ENCODE assay signal across 19 cellular contexts in the genomic region with DNA sequence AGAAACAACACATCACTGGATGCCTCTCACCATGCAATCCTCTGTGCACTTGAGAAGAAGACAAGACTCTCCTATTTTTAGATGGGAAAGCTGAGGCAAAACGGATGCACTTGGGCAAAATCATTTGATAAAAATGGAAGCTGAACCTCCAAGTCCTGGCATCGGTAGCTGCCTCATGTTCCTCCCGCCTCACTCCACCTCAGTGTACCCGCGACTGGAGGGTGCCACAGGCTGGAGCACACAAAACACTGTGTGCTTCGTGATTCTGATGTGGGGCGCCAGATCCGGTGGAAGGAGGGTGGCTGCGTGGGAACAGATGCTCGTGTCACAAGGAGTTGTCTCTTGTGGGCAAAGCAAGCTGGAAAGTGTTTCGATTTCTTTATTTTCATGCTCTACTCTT. TPM values are rescaled to one million over a fixed set of nuclear protein-coding genes. Genes with fewer than 3 reads are reported as not detected.
"Had no signal": no experiment of that assay in that cellular context is flagged by ENCODE, and none has a peak within 500 bp of the region (broad histone marks: within the 10 kb centered on the region; RNA-seq: fewer than 3 reads in every experiment).

No MANE protein-coding gene starts in this region.

- H3K36me3 ChIP-seq: sigmoid colon, vagina, WERI-Rb-1 had no signal

- H3K4me3 ChIP-seq: lung, sigmoid colon, vagina had no signal

- H3K27ac ChIP-seq: sigmoid colon, vagina, WERI-Rb-1 had no signal

- H3K27me3 ChIP-seq: vagina had no signal

- H3K4me1 ChIP-seq: sigmoid colon had no signal

- DNase-seq: activated CD4-positive, alpha-beta T cell treated with anti-CD3 and anti-CD28 coated beads, Interleukin-2, amount 10 ng/mL, durations not matched to agents 7 days and 5 days; activated CD4-positive, CD25-positive, alpha-beta regulatory T cell treated with anti-CD3 and anti-CD28 coated beads, Interleukin-2, amount 50 U/mL, for 72 hours; activated CD8-positive, alpha-beta T cell treated with anti-CD3 and anti-CD28 coated beads, Interleukin-2, amount 10 ng/mL, durations not matched to agents 7 days and 5 days; activated gamma-delta T cell treated with Interleukin-2 at 50 U/mL for 16 hours; effector CD4-positive, alpha-beta T cell; retina; sigmoid colon; stimulated activated CD4-positive, alpha-beta T cell treated with anti-CD3 and anti-CD28 coated beads, Interleukin-4, amount 100 ng/mL, for 4 hours; substantia nigra; T-helper 1 cell; WERI-Rb-1 had no signal

- H3K9me3 ChIP-seq: sigmoid colon, vagina had no signal

RNA-seq across cellular contexts. Expression of a gene that starts 41.3 kb away (rescaled TPM):
- total RNA-seq: activated CD8-positive, alpha-beta T cell treated with anti-CD3 and anti-CD28 coated beads, Interleukin-2, amount 10 ng/mL, durations not matched to agents 7 days and 5 days; activated naive CD4-positive, alpha-beta T cell treated with anti-CD3 and anti-CD28 coated beads, Interleukin-2, amount 50 U/mL, for 72 hours; cerebellum; epithelial cell of proximal tubule; fibroblast of villous mesenchyme; vagina had no signal
- polyA plus RNA-seq: adipose tissue, keratinocyte, lung, sigmoid colon had no signal

RNA-seq across cellular contexts. Expression of a gene that starts 52.7 kb away (rescaled TPM):
- total RNA-seq: vagina had no signal
